In genomic region chr1:26268290-26269197, GRCh38 we compare ENCODE assay signal across 30 cellular contexts. TPM values are rescaled to one million over a fixed set of nuclear protein-coding genes. Genes with fewer than 3 reads are reported as not detected.
DNase-seq lines count a peak whose midpoint lies in the region; ATAC-seq, FAIRE-seq and TF ChIP-seq lines count a peak whose summit lies in the region.
"Had no signal": no experiment of that assay in that cellular context is flagged by ENCODE, and none has a peak within 500 bp of the region (broad histone marks: within the 10 kb centered on the region; RNA-seq: fewer than 3 reads in every experiment).

No MANE protein-coding gene starts in this region.

- ATAC-seq in GM18907 (IDR thresholded peaks at IDR 0.05; ENCODE audit: unreplicated experiment): no peak
- ATAC-seq: A549, PC-3, Right ventricle myocardium inferior had no signal

- H3K27ac Mint-ChIP-seq in type B pancreatic cell: peak overlapping the region; percentile 52

- H3K36me3 Mint-ChIP-seq in type B pancreatic cell: peaks cover 32% of the 10 kb centered on the region

- FAIRE-seq in GM12892 (lab: Jason Lieb, UNC): peak; percentile 63
- FAIRE-seq: A549, HTR-8/SVneo had no signal

- no peaks in the 10 kb centered on the region for H3K9me3 Mint-ChIP-seq in type B pancreatic cell

- DNase-seq in GM12892 (ENCODE audit: insufficient read length) (no peak), iPS-NIHi7 (ENCODE audit: extremely low spot score) (peak; percentile 3), type B pancreatic cell (ENCODE audit: extremely low spot score, unreplicated experiment) (no peak), caudate nucleus (lab: John Stamatoyannopoulos, UW) (no peak)
- DNase-seq in activated CD4-positive, alpha-beta T cell treated with anti-CD3 and anti-CD28 coated beads for 1 hour: no peak
- DNase-seq: AML-193; CD4-positive, alpha-beta memory T cell; COR-L47; DMS53; GM23248; H7; KBM-7; MG63; NCI-H1105 treated with DMSO at 0.1 percent for 48 hours; NCI-H146; NCI-H2029; NCI-H446; NCI-H526; NCI-H82; NK-92 treated with Interleukin-12 subunit alpha and Interleukin-12 subunit beta, amount 100 ng/mL, for 24 hours; PC-3; SJCRH30 had no signal

- H3K4me3 Mint-ChIP-seq in type B pancreatic cell: no peak overlapping the region

- no peak for TF ChIP-seq CTCF in VCaP (conservative IDR thresholded peaks at IDR 0.05)
- no peak for TF ChIP-seq CTCF in type B pancreatic cell (conservative IDR thresholded peaks at IDR 0.05)

- TF ChIP-seq POLR2A in GM12892 (IDR thresholded peaks at IDR 0.05; ENCODE audit: low read depth, low read length): no peak

- H3K27me3 Mint-ChIP-seq in type B pancreatic cell: no peaks in the 10 kb centered on the region
- H3K27me3 Mint-ChIP-seq: CD4-positive, alpha-beta memory T cell had no signal

- peak overlapping the region; percentile 65 for H3K27ac ChIP-seq in VCaP
- no peak overlapping the region for H3K27ac ChIP-seq in caudate nucleus (ENCODE audit: low read depth, low read length)
- H3K27ac ChIP-seq: A549; BLaER1 treated with 17β-estradiol and CSF1 and Interleukin-3, amounts not matched to agents 10 nM and 100 nM; GM23248; SJCRH30 had no signal

- no peaks in the 10 kb centered on the region for H3K4me1 Mint-ChIP-seq in type B pancreatic cell (ENCODE audit: unreplicated experiment)

RNA-seq across cellular contexts. Expression of gene SH3BGRL3, which starts 11.3 kb away (rescaled TPM):
- 57.0 TPM for polyA plus RNA-seq in GM12892 (2012; ENCODE audit: missing spikeins)
- 78.1 and 105 TPM in 2 replicates for total RNA-seq in type B pancreatic cell (ENCODE audit: low replicate concordance)

RNA-seq across cellular contexts. Expression of gene CEP85, which starts 34.5 kb away (rescaled TPM):
- polyA plus RNA-seq in GM12892 (2012; ENCODE audit: missing spikeins): 14.7 TPM
- 15.9 and 26.8 TPM in 2 replicates for total RNA-seq in type B pancreatic cell (ENCODE audit: low replicate concordance)

RNA-seq across cellular contexts. Expression of gene UBXN11, which starts 37.9 kb away (rescaled TPM):
- polyA plus RNA-seq in GM12892 (2012; ENCODE audit: missing spikeins): 13.1 TPM
- 27.1 and 50.5 TPM in 2 replicates for total RNA-seq in type B pancreatic cell (ENCODE audit: low replicate concordance)

RNA-seq across cellular contexts. Expression of gene CD52, which starts 49.2 kb away (rescaled TPM):
- polyA plus RNA-seq in GM12892 (2012; ENCODE audit: missing spikeins): 952 TPM
- 0.75 and 0.93 TPM in 2 replicates for total RNA-seq in type B pancreatic cell (ENCODE audit: low replicate concordance)
- total RNA-seq: Daoy, GM23248, LHCN-M2, PC-3, SJCRH30 had no signal
- polyA plus RNA-seq: A549, GM23248 had no signal
